8 cellular contexts compared by ENCODE assay signal in the genomic region with DNA sequence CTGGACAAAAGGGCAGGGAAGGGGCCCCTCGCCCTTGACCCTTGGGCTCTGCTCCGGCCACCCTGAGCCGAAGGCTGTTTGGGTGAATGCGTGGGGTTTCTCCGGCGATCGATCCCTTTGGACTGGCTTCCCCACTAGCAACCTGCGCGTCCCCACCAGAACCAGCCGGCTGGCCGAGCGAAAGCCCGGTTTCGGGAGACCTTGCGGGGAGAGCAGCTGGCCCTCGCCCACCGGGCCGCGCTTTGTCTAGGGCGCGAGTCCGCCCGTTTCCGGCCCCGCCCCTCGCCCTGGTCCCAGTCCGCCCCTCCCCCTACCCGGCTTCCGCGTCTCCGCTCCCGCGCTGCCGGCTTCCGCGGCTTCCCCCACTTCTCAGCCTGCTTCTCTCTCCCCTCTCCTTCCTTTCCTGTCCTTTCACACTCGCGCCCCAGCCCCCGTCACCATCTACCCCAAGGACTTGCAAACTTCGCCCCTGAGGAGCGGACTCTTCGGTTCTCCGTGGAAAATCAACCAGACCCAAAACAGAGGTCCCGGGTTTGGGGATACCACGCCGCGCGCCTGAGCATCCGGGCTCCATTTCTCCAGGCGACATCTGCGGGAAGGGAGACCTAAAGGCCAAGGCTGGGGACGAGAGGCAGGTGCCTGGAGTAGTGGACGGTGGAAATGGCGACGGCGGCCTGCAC. TPM values are rescaled to one million over a fixed set of nuclear protein-coding genes. Genes with fewer than 3 reads are reported as not detected.
DNase-seq lines count a peak whose midpoint lies in the region; ATAC-seq and TF ChIP-seq lines count a peak whose summit lies in the region.

No MANE protein-coding gene starts in this region.

- H3K36me3 ChIP-seq in ES-I3 (ENCODE audit: insufficient read depth, low read length), result no peaks in the 10 kb centered on the region
- H3K36me3 ChIP-seq in mucosa of stomach (ENCODE audit: control insufficient read depth, insufficient read depth, low read length), result no peaks in the 10 kb centered on the region
- no peaks in the 10 kb centered on the region for H3K36me3 ChIP-seq in tibial nerve

- peak overlapping the region; percentile 74 for H3K4me3 Mint-ChIP-seq in chondrocyte (ENCODE audit: unreplicated experiment)

- no peak for TF ChIP-seq EP300 in tibial nerve (IDR thresholded peaks at IDR 0.05)

- DNase-seq in NCI-H187 treated with DMSO at 0.1 percent for 48 hours (lab: John Stamatoyannopoulos, UW) (peak; percentile 8), chondrocyte (ENCODE audit: low spot score) (no peak), tibial nerve (ENCODE audit: low spot score in 2 of 2) (no peak), anterior cingulate cortex (lab: John Stamatoyannopoulos, UW) (no peak)

- peaks cover 5% of the 10 kb centered on the region for H3K36me3 Mint-ChIP-seq in chondrocyte (ENCODE audit: low read depth)

- H3K4me3 ChIP-seq in mucosa of stomach (ENCODE audit: low read length) (peak overlapping the region; percentile 32), tibial nerve (peak overlapping the region; percentile 13 to 44 (median 32))

- H3K27ac Mint-ChIP-seq in chondrocyte (ENCODE audit: unreplicated experiment), result peak overlapping the region; percentile 27

- peaks cover 7% of the 10 kb centered on the region for H3K9me3 Mint-ChIP-seq in chondrocyte (ENCODE audit: low read depth)

- no peak for TF ChIP-seq CTCF in chondrocyte (IDR thresholded peaks at IDR 0.05)
- TF ChIP-seq CTCF in tibial nerve (IDR thresholded peaks at IDR 0.05), result no peak

- WGBS in tibial nerve, 2 donors, result 3 to 4% methylated on average over 56 of the region's 56 CpGs

- H3K9ac ChIP-seq in ES-I3 (ENCODE audit: low read depth, low read length) (peak overlapping the region; percentile 54), mucosa of stomach (ENCODE audit: low read length) (no peak overlapping the region)

- H3K4me1 ChIP-seq in ES-I3 (ENCODE audit: insufficient read depth, low read length) (peaks cover 4% of the 10 kb centered on the region), mucosa of stomach (ENCODE audit: control insufficient read depth, insufficient read depth, low read length) (peaks cover 13% of the 10 kb centered on the region), tibial nerve (peaks cover 0 to 34% (median 5%) of the 10 kb centered on the region in 4 donors)

- H3K27ac ChIP-seq in tibial nerve, result no peak overlapping the region

- peaks cover 77% of the 10 kb centered on the region for H3K27me3 Mint-ChIP-seq in chondrocyte (ENCODE audit: low read depth)

- no peak for TF ChIP-seq POLR2A in tibial nerve (IDR thresholded peaks at IDR 0.05)

- ATAC-seq in GM18868 (IDR thresholded peaks at IDR 0.05; ENCODE audit: unreplicated experiment), result no peak
- no peak for ATAC-seq in HG02588 (IDR thresholded peaks at IDR 0.05; ENCODE audit: unreplicated experiment)

- peaks cover 87% of the 10 kb centered on the region for H3K27me3 ChIP-seq in mucosa of stomach (ENCODE audit: control insufficient read depth, insufficient read depth, low read length)
- peaks cover 0 to 98% of the 10 kb centered on the region in 2 donors for H3K27me3 ChIP-seq in tibial nerve

- H3K4me1 Mint-ChIP-seq in chondrocyte (ENCODE audit: low read depth), result peaks cover 26% of the 10 kb centered on the region

- H3K9me3 ChIP-seq in ES-I3 (ENCODE audit: control insufficient read depth, insufficient read depth, low read length) (no peaks in the 10 kb centered on the region), mucosa of stomach (ENCODE audit: control insufficient read depth, low read length) (no peaks in the 10 kb centered on the region), tibial nerve (peaks cover 0 to 9% (median 0%) of the 10 kb centered on the region in 4 donors)

RNA-seq across cellular contexts. Expression of a gene that starts 12.7 kb away (rescaled TPM):
- total RNA-seq in chondrocyte (4.5 to 5.1 TPM (median 5.0 TPM) in 3 replicates), tibial nerve (1 to 10 TPM in 2 of 4 donors, under 1 TPM in 2; 0.44 to 3.3 (median 1.2) TPM)

RNA-seq across cellular contexts. Expression of a gene that starts 48.0 kb away (rescaled TPM):
- total RNA-seq in chondrocyte, result 3.7 to 5.0 TPM (median 3.9 TPM) in 3 replicates
- total RNA-seq in tibial nerve, result 1 to 10 TPM in 2 of 4 donors, not detected in 2; 1.2 to 2.5 TPM

RNA-seq across cellular contexts. Expression of a gene that starts 52.1 kb away (rescaled TPM):
- not detected in 3 replicates for total RNA-seq in chondrocyte
- under 1 TPM in 1 of 4 donors, not detected in 3; 0.21 TPM for total RNA-seq in tibial nerve
